Comparison of ENCODE assay signal across 21 cellular contexts in the genomic region with DNA sequence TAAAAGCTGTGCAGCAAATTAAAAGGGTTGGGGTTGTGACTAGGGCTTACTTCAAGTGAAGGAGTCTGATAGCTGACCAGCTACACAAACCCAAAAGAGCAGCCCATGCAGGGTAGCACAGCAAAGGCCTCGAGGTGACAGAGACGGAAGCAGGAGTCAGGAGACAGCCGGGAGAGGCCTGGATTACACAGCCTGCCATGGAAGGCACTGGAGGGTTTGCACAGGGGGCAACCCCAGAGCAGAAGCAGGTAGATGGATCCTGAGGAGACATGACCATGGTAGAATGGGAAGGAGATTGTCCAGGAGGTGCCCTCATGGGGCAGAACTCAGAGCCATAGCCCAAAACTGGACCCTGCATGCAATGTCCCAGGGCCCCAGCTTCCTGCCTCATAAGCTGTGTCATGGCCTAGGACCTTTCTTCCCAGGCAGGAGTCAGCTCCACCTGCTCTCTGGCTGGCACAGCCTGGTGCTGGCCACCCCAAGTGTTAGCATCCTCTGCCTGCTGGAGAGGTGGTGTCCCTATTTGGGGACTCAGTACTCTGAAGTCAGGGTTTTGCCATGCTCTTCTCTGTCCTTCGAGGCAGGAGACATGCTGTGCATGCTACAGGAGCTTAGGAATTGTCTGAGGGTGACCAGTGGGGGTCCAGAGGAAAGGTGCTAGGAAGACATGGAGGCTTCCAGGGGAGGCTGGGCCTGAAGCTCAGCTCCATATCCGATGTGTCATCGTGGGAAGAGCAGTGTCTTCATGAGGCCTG. TPM values are rescaled to one million over a fixed set of nuclear protein-coding genes. Genes with fewer than 3 reads are reported as not detected.
DNase-seq lines count a peak whose midpoint lies in the region; ATAC-seq, FAIRE-seq and TF ChIP-seq lines count a peak whose summit lies in the region.
"Had no signal": no experiment of that assay in that cellular context is flagged by ENCODE, and none has a peak within 500 bp of the region (broad histone marks: within the 10 kb centered on the region; RNA-seq: fewer than 3 reads in every experiment).

No MANE protein-coding gene starts in this region.

- WGBS in K562 (ENCODE audit: insufficient coverage, low coverage, missing lambda C conversion rate), result 1% methylated on average over 6 of the region's 6 CpGs
- 93 to 94% methylated on average over 5 to 6 of the region's 6 CpGs for WGBS in endodermal cell (ENCODE audit: insufficient coverage in 1 of 2, insufficient read length in 1 of 2), 2 experiments

- no peak overlapping the region for H3K4me3 ChIP-seq in BLaER1 treated with 17β-estradiol and CSF1 and Interleukin-3, amounts not matched to agents 10 nM and 100 nM
- no peak overlapping the region for H3K4me3 ChIP-seq in K562
- no peak overlapping the region for H3K4me3 ChIP-seq in endodermal cell (ENCODE audit: low read length)
- H3K4me3 ChIP-seq: HAP-1 had no signal

- no peaks in the 10 kb centered on the region for H3K4me1 Mint-ChIP-seq in endodermal cell
- H3K4me1 Mint-ChIP-seq in stimulated activated effector memory CD8-positive, alpha-beta T cell treated with anti-CD3 and anti-CD28 coated beads, Interleukin-12 subunit alpha, Interleukin-12 subunit beta, amount 100 ng/mL, for 72 hours, result no peaks in the 10 kb centered on the region
- no peaks in the 10 kb centered on the region for H3K4me1 Mint-ChIP-seq in activated CD4-positive, alpha-beta T cell treated with anti-CD3 and anti-CD28 coated beads, Interleukin-2, amount 10 ng/mL, durations not matched to agents 24 days and 14 days
- H3K4me1 Mint-ChIP-seq in osteocyte (ENCODE audit: unreplicated experiment), result peaks cover 9% of the 10 kb centered on the region

- peak overlapping the region in 1 of 11 experiments; percentile 23; a peak in 2 of 22 replicates for H3K9ac ChIP-seq in BLaER1 treated with 17β-estradiol and CSF1 and Interleukin-3, amounts not matched to agents 10 nM and 100 nM
- H3K9ac ChIP-seq in K562 (ENCODE audit: insufficient read depth in 1 of 2, low read depth in 2 of 2, low read length in 2 of 2) (peak overlapping the region in 1 of 2 experiments; percentile 21; a peak in 2 of 4 replicates), endodermal cell (ENCODE audit: extremely low read depth, low read length, poor library complexity, severe bottlenecking) (no peak overlapping the region)
- H3K9ac ChIP-seq: KMS-11 had no signal

- in situ Hi-C loops in K562 (cut with MboI), result no loop called here

- H3K4me3 Mint-ChIP-seq in endodermal cell, result no peak overlapping the region
- no peak overlapping the region for H3K4me3 Mint-ChIP-seq in stimulated activated effector memory CD8-positive, alpha-beta T cell treated with anti-CD3 and anti-CD28 coated beads, Interleukin-12 subunit alpha, Interleukin-12 subunit beta, amount 100 ng/mL, for 72 hours
- no peak overlapping the region for H3K4me3 Mint-ChIP-seq in activated CD4-positive, alpha-beta T cell treated with anti-CD3 and anti-CD28 coated beads, Interleukin-2, amount 10 ng/mL, durations not matched to agents 24 days and 14 days
- no peak overlapping the region for H3K4me3 Mint-ChIP-seq in osteocyte (ENCODE audit: unreplicated experiment)
- H3K4me3 Mint-ChIP-seq: CD4-positive, alpha-beta T cell had no signal

- no peaks in the 10 kb centered on the region for H3K27me3 ChIP-seq in BLaER1 treated with 17β-estradiol and CSF1 and Interleukin-3, amounts not matched to agents 10 nM and 100 nM
- H3K27me3 ChIP-seq in K562 (ENCODE audit: control insufficient read depth in 2 of 2, insufficient read depth in 2 of 2, low read length in 2 of 2) (peaks cover 61 to 100% of the 10 kb centered on the region in 2 experiments), endodermal cell (ENCODE audit: control insufficient read depth, insufficient read depth, low read length, poor library complexity, severe bottlenecking) (no peaks in the 10 kb centered on the region)

- H3K4me1 ChIP-seq in BLaER1 treated with 17β-estradiol and CSF1 and Interleukin-3, amounts not matched to agents 10 nM and 100 nM, result peaks cover 26 to 91% (median 83%) of the 10 kb centered on the region in 10 experiments; a peak in 19 of 20 replicates
- H3K4me1 ChIP-seq in K562 (replicated peaks in 1 of 2; ENCODE audit: control insufficient read depth in 2 of 2, insufficient read depth in 2 of 2, low read length in 2 of 2) (peaks cover 0 to 33% of the 10 kb centered on the region in 2 experiments; a peak in 2 of 5 replicates), endodermal cell (ENCODE audit: control insufficient read depth, insufficient read depth, low read length) (no peaks in the 10 kb centered on the region)
- H3K4me1 ChIP-seq: HAP-1 had no signal

- FAIRE-seq in K562 (lab: Jason Lieb, UNC), result no peak
- FAIRE-seq: D721Med, G401.6 had no signal

- CTCF ChIA-PET in K562 (lab: Yijun Ruan, JAX; ENCODE audit: low intra/inter-chr PET ratio), result interaction anchor here (2.1 kb wide), 1 partner anchor 19 kb away, joined by 5 read pairs; no protein-coding TSS in a partner anchor

- H3K27ac ChIP-seq in BLaER1 treated with 17β-estradiol and CSF1 and Interleukin-3, amounts not matched to agents 10 nM and 100 nM, result no peak overlapping the region
- H3K27ac ChIP-seq in K562 (ENCODE audit: extremely low read depth, low read depth, low read length) (no peak overlapping the region), endodermal cell (ENCODE audit: low read depth, low read length) (no peak overlapping the region)
- H3K27ac ChIP-seq: KMS-11 had no signal

- H3K9me1 ChIP-seq in K562 (ENCODE audit: control insufficient read depth, insufficient read depth, low read length), result peaks cover 12% of the 10 kb centered on the region

- POLR2A ChIA-PET in K562 (lab: Yijun Ruan, JAX), result interaction anchor here (0.5 to 19.9 kb wide), 13 partner anchors 7 to 193 kb away, joined by 3 to 414 read pairs (median 4); partner anchors contain the start of gene GNAZ

- no peak for TF ChIP-seq RAD21 in K562 (CRISPR knock-in tag; conservative IDR thresholded peaks at IDR 0.05 in 1 of 2, IDR thresholded peaks at IDR 0.05 in 1 of 2)

- peaks cover 0 to 8% (median 0%) of the 10 kb centered on the region in 11 experiments; a peak in 2 of 22 replicates for H3K36me3 ChIP-seq in BLaER1 treated with 17β-estradiol and CSF1 and Interleukin-3, amounts not matched to agents 10 nM and 100 nM
- no peaks in the 10 kb centered on the region for H3K36me3 ChIP-seq in K562 (ENCODE audit: control insufficient read depth, insufficient read depth, low read length)
- H3K36me3 ChIP-seq in endodermal cell (ENCODE audit: control insufficient read depth, insufficient read depth, low read length), result peaks cover 6% of the 10 kb centered on the region
- H3K36me3 ChIP-seq: HAP-1 had no signal

- no peak for TF ChIP-seq EP300 in K562 (IDR thresholded peaks at IDR 0.05; ENCODE audit: low read length)

- no peak for ATAC-seq in K562
- no peak for ATAC-seq in stimulated activated effector memory CD8-positive, alpha-beta T cell treated with anti-CD3 and anti-CD28 coated beads, Interleukin-12 subunit alpha, Interleukin-12 subunit beta, amount 100 ng/mL, for 72 hours
- ATAC-seq: SK-N-SH treated with all-trans-retinoic acid at 6 μM for 48 hours had no signal

- H2AFZ ChIP-seq in K562 (ENCODE audit: low read depth, low read length), result no peak overlapping the region

- no TSS peak for BruUV-seq in K562 (replicated peaks; lab: Mats Ljungman, UMichigan)

- no peaks in the 10 kb centered on the region for H3K9me3 Mint-ChIP-seq in endodermal cell
- H3K9me3 Mint-ChIP-seq in stimulated activated effector memory CD8-positive, alpha-beta T cell treated with anti-CD3 and anti-CD28 coated beads, Interleukin-12 subunit alpha, Interleukin-12 subunit beta, amount 100 ng/mL, for 72 hours, result no peaks in the 10 kb centered on the region
- H3K9me3 Mint-ChIP-seq in activated CD4-positive, alpha-beta T cell treated with anti-CD3 and anti-CD28 coated beads, Interleukin-2, amount 10 ng/mL, durations not matched to agents 24 days and 14 days, result no peaks in the 10 kb centered on the region
- no peaks in the 10 kb centered on the region for H3K9me3 Mint-ChIP-seq in osteocyte (ENCODE audit: unreplicated experiment)
- H3K9me3 Mint-ChIP-seq: CD4-positive, alpha-beta T cell had no signal

- H3K36me3 Mint-ChIP-seq in endodermal cell (ENCODE audit: low read depth), result peaks cover 9% of the 10 kb centered on the region
- H3K36me3 Mint-ChIP-seq in stimulated activated effector memory CD8-positive, alpha-beta T cell treated with anti-CD3 and anti-CD28 coated beads, Interleukin-12 subunit alpha, Interleukin-12 subunit beta, amount 100 ng/mL, for 72 hours, result no peaks in the 10 kb centered on the region
- H3K36me3 Mint-ChIP-seq in activated CD4-positive, alpha-beta T cell treated with anti-CD3 and anti-CD28 coated beads, Interleukin-2, amount 10 ng/mL, durations not matched to agents 24 days and 14 days (ENCODE audit: low read depth), result no peaks in the 10 kb centered on the region
- H3K36me3 Mint-ChIP-seq in osteocyte (ENCODE audit: unreplicated experiment), result no peaks in the 10 kb centered on the region

- H3K27ac Mint-ChIP-seq in endodermal cell, result peak overlapping the region; percentile 53
- H3K27ac Mint-ChIP-seq in stimulated activated effector memory CD8-positive, alpha-beta T cell treated with anti-CD3 and anti-CD28 coated beads, Interleukin-12 subunit alpha, Interleukin-12 subunit beta, amount 100 ng/mL, for 72 hours, result peak overlapping the region; percentile 32
- no peak overlapping the region for H3K27ac Mint-ChIP-seq in activated CD4-positive, alpha-beta T cell treated with anti-CD3 and anti-CD28 coated beads, Interleukin-2, amount 10 ng/mL, durations not matched to agents 24 days and 14 days
- H3K27ac Mint-ChIP-seq in osteocyte (ENCODE audit: unreplicated experiment), result no peak overlapping the region
- H3K27ac Mint-ChIP-seq: CD4-positive, alpha-beta T cell had no signal

- H3K27me3 Mint-ChIP-seq in endodermal cell (ENCODE audit: insufficient read depth), result no peaks in the 10 kb centered on the region
- no peaks in the 10 kb centered on the region for H3K27me3 Mint-ChIP-seq in activated CD4-positive, alpha-beta T cell treated with anti-CD3 and anti-CD28 coated beads, Interleukin-2, amount 10 ng/mL, durations not matched to agents 24 days and 14 days
- H3K27me3 Mint-ChIP-seq in osteocyte (ENCODE audit: unreplicated experiment), result no peaks in the 10 kb centered on the region
- H3K27me3 Mint-ChIP-seq: CD4-positive, alpha-beta T cell had no signal

- no peaks in the 10 kb centered on the region for H3K79me2 ChIP-seq in K562 (ENCODE audit: control insufficient read depth, insufficient read depth, low read length)

- H3K4me2 ChIP-seq in BLaER1 treated with 17β-estradiol and CSF1 and Interleukin-3, amounts not matched to agents 10 nM and 100 nM, result peak overlapping the region in 8 of 11 experiments; percentile 20 to 98 (median 86); a peak in 14 of 22 replicates
- no peak overlapping the region for H3K4me2 ChIP-seq in K562 (ENCODE audit: insufficient read depth, low read length)
- H3K4me2 ChIP-seq: KMS-11 had no signal

- no peak for TF ChIP-seq POLR2A in K562 (conservative IDR thresholded peaks at IDR 0.05)

- peaks cover 0 to 90% (median 5%) of the 10 kb centered on the region in 11 experiments; a peak in 9 of 22 replicates for H4K20me1 ChIP-seq in BLaER1 treated with 17β-estradiol and CSF1 and Interleukin-3, amounts not matched to agents 10 nM and 100 nM
- peaks cover 98% of the 10 kb centered on the region for H4K20me1 ChIP-seq in K562 (replicated peaks; ENCODE audit: control insufficient read depth, insufficient read depth, low read length)

- peak in 2 of 4 experiments; percentile 57 to 64 for DNase-seq in K562 (ENCODE audit: extremely low read depth in 1 of 4, low spot score in 3 of 4)
- DNase-seq in endodermal cell, result no peak
- no peak for DNase-seq in stimulated activated effector memory CD8-positive, alpha-beta T cell treated with anti-CD3 and anti-CD28 coated beads, Interleukin-12 subunit alpha, Interleukin-12 subunit beta, amount 100 ng/mL, for 72 hours (ENCODE audit: low spot score in 2 of 2)
- DNase-seq in NCI-H524 treated with DMSO at 0.1 percent for 48 hours (lab: John Stamatoyannopoulos, UW), result no peak
- no peak for DNase-seq in activated CD4-positive, alpha-beta T cell treated with anti-CD3 and anti-CD28 coated beads, Interleukin-2, amount 10 ng/mL, durations not matched to agents 24 days and 14 days
- no peak for DNase-seq in osteocyte (ENCODE audit: extremely low spot score, unreplicated experiment)
- DNase-seq: CD4-positive, alpha-beta T cell; GOT3; IMR-90; MM.1S; NCI-H1092; NCI-H1417 treated with DMSO at 0.1 percent for 48 hours; NCI-H2081 treated with DMSO at 0.1 percent for 48 hours; NCI-H226 had no signal

- H3K9me3 ChIP-seq in BLaER1 treated with 17β-estradiol and CSF1 and Interleukin-3, amounts not matched to agents 10 nM and 100 nM (replicated peaks in 1 of 11), result no peaks in the 10 kb centered on the region
- no peaks in the 10 kb centered on the region for H3K9me3 ChIP-seq in K562 (replicated peaks; ENCODE audit: control insufficient read depth, insufficient read depth, low read depth, low read length)
- peaks cover 8% of the 10 kb centered on the region for H3K9me3 ChIP-seq in endodermal cell (ENCODE audit: control insufficient read depth, low read length)
- H3K9me3 ChIP-seq: HAP-1 had no signal

- intact Hi-C loops in K562 (cut with micrococcal nuclease), result no loop called here
- intact Hi-C loops in activated CD4-positive, alpha-beta T cell treated with anti-CD3 and anti-CD28 coated beads, Interleukin-2, amount 10 ng/mL, durations not matched to agents 24 days and 14 days (cut with micrococcal nuclease), result no loop called here

- no peak for TF ChIP-seq CTCF in K562 (IDR thresholded peaks at IDR 0.05 in 2 of 3, conservative IDR thresholded peaks at IDR 0.05 in 1 of 3; ENCODE audit: insufficient read depth in 2 of 3, low read depth in 1 of 3, low read length in 3 of 3)
- no peak for TF ChIP-seq CTCF in endodermal cell (conservative IDR thresholded peaks at IDR 0.05)
- no peak for TF ChIP-seq CTCF in osteocyte (IDR thresholded peaks at IDR 0.05)

RNA-seq across cellular contexts. Expression of gene RSPH14, which starts 33.3 kb away (rescaled TPM):
- total RNA-seq in K562 (2011; cell fraction: chromatin; rRNA removed; ENCODE audit: low replicate concordance), result not detected in 2 replicates
- not detected in 2 replicates for total RNA-seq in K562 (2011; cell fraction: nucleolus; rRNA removed)
- not detected in 2 replicates for total RNA-seq in K562 (2011; cell fraction: nucleoplasm; rRNA removed)
- not detected in 2 replicates for total RNA-seq in K562 (2014; rRNA removed)
- not detected in 2 replicates for total RNA-seq in K562 (2014; rRNA removed; fragmentation: Illumina TruSeq; extraction: Trizol)
- not detected in 2 replicates for total RNA-seq in K562 (2015; rRNA removed; fragmentation: Illumina TruSeq; extraction: Trizol)
- not detected in 2 replicates for total RNA-seq in K562 (2021)
- polyA plus RNA-seq in K562 (2011; rRNA removed), result 0.24 TPM in 1 of 2 replicates, not detected in the other
- not detected in 2 replicates for polyA plus RNA-seq in K562 (2011; cell fraction: cytosol; rRNA removed)
- polyA plus RNA-seq in K562 (2011; cell fraction: nucleus; rRNA removed), result 0.27 TPM in 1 of 2 replicates, not detected in the other
- not detected in 2 replicates for polyA plus RNA-seq in K562 (2012)
- not detected in 2 replicates for polyA plus RNA-seq in K562 (2014; fragmentation: Illumina TruSeq; extraction: Trizol)
- polyA plus RNA-seq in K562 (2014; fragmentation: Nextera tagmentation; extraction: Ambion mirVana), result under 1 TPM in 1 of 2 experiments, not detected in 1; 0.35 TPM
- not detected in 2 replicates for polyA plus RNA-seq in K562 (2014; rRNA removed)
- not detected in 2 replicates for polyA minus RNA-seq in K562 (2011; rRNA and poly(A)+ RNA removed)
- not detected in 2 replicates for polyA minus RNA-seq in K562 (2011; cell fraction: cytosol; rRNA and poly(A)+ RNA removed)
- polyA minus RNA-seq in K562 (2011; cell fraction: nucleus; rRNA and poly(A)+ RNA removed), result not detected in 2 replicates
- 1 to 10 TPM in 1 of 2 donors, under 1 TPM in 1; 0.35 to 2.3 TPM for total RNA-seq in endodermal cell
- polyA plus RNA-seq in endodermal cell (2013, experiment 1 of 2), result 1.4 TPM
- 1.5 TPM for polyA plus RNA-seq in endodermal cell (2013, experiment 2 of 2)
- total RNA-seq in activated CD4-positive, alpha-beta T cell treated with anti-CD3 and anti-CD28 coated beads, Interleukin-2, amount 10 ng/mL, durations not matched to agents 24 days and 14 days, result not detected in 2 replicates
- not detected in 2 replicates for total RNA-seq in osteocyte
- total RNA-seq: A172, IMR-90 had no signal
- polyA plus RNA-seq: IMR-90 had no signal

RNA-seq across cellular contexts. Expression of gene RAB36, which starts 36.8 kb away (rescaled TPM):
- not detected in 2 replicates for total RNA-seq in K562 (2011; cell fraction: chromatin; rRNA removed; ENCODE audit: low replicate concordance)
- total RNA-seq in K562 (2011; cell fraction: nucleolus; rRNA removed), result not detected in 2 replicates
- total RNA-seq in K562 (2011; cell fraction: nucleoplasm; rRNA removed), result not detected in 2 replicates
- total RNA-seq in K562 (2014; rRNA removed) (0.04 and 0.50 TPM in 2 replicates), K562 (2014; rRNA removed; fragmentation: Illumina TruSeq; extraction: Trizol) (not detected in 2 replicates), K562 (2015; rRNA removed; fragmentation: Illumina TruSeq; extraction: Trizol) (not detected in 2 replicates), K562 (2021) (0.09 TPM in 1 of 2 replicates, not detected in the other), endodermal cell (1 to 10 TPM; 2.6 to 3.3 TPM), osteocyte (3.8 and 4.8 TPM in 2 replicates)
- polyA plus RNA-seq in K562 (2011; rRNA removed) (0.01 and 0.04 TPM in 2 replicates), K562 (2014; fragmentation: Illumina TruSeq; extraction: Trizol) (not detected in 2 replicates), K562 (2014; fragmentation: Nextera tagmentation; extraction: Ambion mirVana) (under 1 TPM; 0.04 to 0.08 TPM), K562 (2014; rRNA removed) (0.08 TPM in 1 of 2 replicates, not detected in the other)
- polyA plus RNA-seq in K562 (2011; cell fraction: cytosol; rRNA removed), result 0.58 TPM in 1 of 2 replicates, not detected in the other
- polyA plus RNA-seq in K562 (2011; cell fraction: nucleus; rRNA removed), result 0.06 TPM in 1 of 2 replicates, not detected in the other
- polyA plus RNA-seq in K562 (2012), result 0.08 and 0.18 TPM in 2 replicates
- polyA minus RNA-seq in K562 (2011; rRNA and poly(A)+ RNA removed), result 0.42 TPM in 1 of 2 replicates, not detected in the other
- not detected in 2 replicates for polyA minus RNA-seq in K562 (2011; cell fraction: cytosol; rRNA and poly(A)+ RNA removed)
- polyA minus RNA-seq in K562 (2011; cell fraction: nucleus; rRNA and poly(A)+ RNA removed), result 0.11 and 0.40 TPM in 2 replicates
- 6.8 TPM for polyA plus RNA-seq in endodermal cell (2013, experiment 1 of 2)
- 6.4 TPM for polyA plus RNA-seq in endodermal cell (2013, experiment 2 of 2)
- not detected in 2 replicates for total RNA-seq in activated CD4-positive, alpha-beta T cell treated with anti-CD3 and anti-CD28 coated beads, Interleukin-2, amount 10 ng/mL, durations not matched to agents 24 days and 14 days

RNA-seq across cellular contexts. Expression of gene GNAZ, which starts 38.2 kb away (rescaled TPM):
- 0.79 and 1.2 TPM in 2 replicates for total RNA-seq in K562 (2011; cell fraction: chromatin; rRNA removed; ENCODE audit: low replicate concordance)
- total RNA-seq in K562 (2011; cell fraction: nucleolus; rRNA removed), result 0.50 and 0.79 TPM in 2 replicates
- total RNA-seq in K562 (2011; cell fraction: nucleoplasm; rRNA removed), result 0.29 and 0.46 TPM in 2 replicates
- total RNA-seq in K562 (2014; rRNA removed) (0.14 and 0.24 TPM in 2 replicates), K562 (2014; rRNA removed; fragmentation: Illumina TruSeq; extraction: Trizol) (0.04 and 0.10 TPM in 2 replicates), K562 (2015; rRNA removed; fragmentation: Illumina TruSeq; extraction: Trizol) (0.04 and 0.11 TPM in 2 replicates), K562 (2021) (0.22 and 0.74 TPM in 2 replicates), endodermal cell (10 to 100 TPM; 16.7 to 17.9 TPM), osteocyte (2.9 and 3.7 TPM in 2 replicates)
- polyA plus RNA-seq in K562 (2011; rRNA removed) (0.13 and 0.22 TPM in 2 replicates), K562 (2014; fragmentation: Illumina TruSeq; extraction: Trizol) (0.12 and 0.13 TPM in 2 replicates), K562 (2014; fragmentation: Nextera tagmentation; extraction: Ambion mirVana) (not detected), K562 (2014; rRNA removed) (0.18 TPM in 1 of 2 replicates, not detected in the other)
- polyA plus RNA-seq in K562 (2011; cell fraction: cytosol; rRNA removed), result 0.15 and 0.31 TPM in 2 replicates
- 0.35 and 0.60 TPM in 2 replicates for polyA plus RNA-seq in K562 (2011; cell fraction: nucleus; rRNA removed)
- polyA plus RNA-seq in K562 (2012), result 0.14 and 0.26 TPM in 2 replicates
- 0.21 and 0.32 TPM in 2 replicates for polyA minus RNA-seq in K562 (2011; rRNA and poly(A)+ RNA removed)
- polyA minus RNA-seq in K562 (2011; cell fraction: cytosol; rRNA and poly(A)+ RNA removed), result 0.57 TPM in 1 of 2 replicates, not detected in the other
- polyA minus RNA-seq in K562 (2011; cell fraction: nucleus; rRNA and poly(A)+ RNA removed), result 0.40 and 0.67 TPM in 2 replicates
- 26.0 TPM for polyA plus RNA-seq in endodermal cell (2013, experiment 1 of 2)
- 28.0 TPM for polyA plus RNA-seq in endodermal cell (2013, experiment 2 of 2)
- total RNA-seq in activated CD4-positive, alpha-beta T cell treated with anti-CD3 and anti-CD28 coated beads, Interleukin-2, amount 10 ng/mL, durations not matched to agents 24 days and 14 days, result 0.51 and 0.83 TPM in 2 replicates

Comparison
In these comparisons a context has a peak if more than half of its experiments do, and no peak if none do; other contexts are left out.
1. H3K27ac Mint-ChIP-seq: peak in endodermal cell (single experiment) and stimulated activated effector memory CD8-positive, alpha-beta T cell treated with anti-CD3 and anti-CD28 coated beads, Interleukin-12 subunit alpha, Interleukin-12 subunit beta, amount 100 ng/mL, for 72 hours (single experiment); none in activated CD4-positive, alpha-beta T cell treated with anti-CD3 and anti-CD28 coated beads, Interleukin-2, amount 10 ng/mL, durations not matched to agents 24 days and 14 days (single experiment) and osteocyte (single experiment).